ENCODE assay signal across 8 cellular contexts in genomic region chr1:228515200-228515834, GRCh38. TPM values are rescaled to one million over a fixed set of nuclear protein-coding genes. Genes with fewer than 3 reads are reported as not detected.
DNase-seq lines count a peak whose midpoint lies in the region; ATAC-seq, FAIRE-seq and TF ChIP-seq lines count a peak whose summit lies in the region.

No MANE protein-coding gene starts in this region.

- intact Hi-C loops in mammary epithelial cell (cut with micrococcal nuclease) (loop anchor here (1.0 to 5.0 kb wide), 4 partner anchors 248 to 511 kb away; no protein-coding TSS in a partner anchor), vagina (cut with DNase I) (no loop called here)

- H3K9me3 ChIP-seq in mammary epithelial cell (replicated peaks; ENCODE audit: insufficient read depth, low read length): no peaks in the 10 kb centered on the region
- H3K9me3 ChIP-seq in vagina: no peaks in the 10 kb centered on the region

- no peak overlapping the region for H3K4me2 ChIP-seq in mammary epithelial cell (ENCODE audit: insufficient read depth, low read depth, low read length)

- H3K27ac ChIP-seq in mammary epithelial cell (ENCODE audit: insufficient read depth, low read depth, low read length) (no peak overlapping the region), vagina (no peak overlapping the region)

- H3K4me3 ChIP-seq in mammary epithelial cell (replicated peaks in 1 of 3; ENCODE audit: insufficient read depth in 1 of 3, low read depth in 2 of 3, low read length in 3 of 3) (no peak overlapping the region), vagina (no peak overlapping the region)

- H3K27me3 ChIP-seq in mammary epithelial cell (ENCODE audit: insufficient read depth, low read length): peaks cover 4% of the 10 kb centered on the region
- H3K27me3 ChIP-seq in vagina: no peaks in the 10 kb centered on the region

- H3K4me1 ChIP-seq in mammary epithelial cell (ENCODE audit: insufficient read depth, low read length): no peaks in the 10 kb centered on the region
- H3K4me1 ChIP-seq in vagina: no peaks in the 10 kb centered on the region

- TF ChIP-seq CTCF in GM13976 (IDR thresholded peaks at IDR 0.05; ENCODE audit: borderline replicate concordance, control extremely low read depth, extremely low read depth, insufficient read depth, missing control alignments) (peak; percentile 42), mammary epithelial cell (conservative IDR thresholded peaks at IDR 0.05 in 1 of 2, IDR thresholded peaks at IDR 0.05 in 1 of 2; ENCODE audit: extremely low read depth in 1 of 2, insufficient read depth in 1 of 2, low read depth in 1 of 2, low read length in 2 of 2) (peak; percentile 54 to 67), vagina (IDR thresholded peaks at IDR 0.05) (peak; percentile 46 to 73 (median 62))

- peak; percentile 38 for FAIRE-seq in RCC 7860 (lab: Jason Lieb, UNC)

- H3K79me2 ChIP-seq in mammary epithelial cell (ENCODE audit: insufficient read depth, low read length): no peaks in the 10 kb centered on the region

- dilution Hi-C loops in mammary epithelial cell (cut with HindIII; ENCODE audit: low sequenced_read_pairs): no loop called here

- ATAC-seq in left lobe of liver (peak; percentile 66), GM18861 (IDR thresholded peaks at IDR 0.05; ENCODE audit: unreplicated experiment) (no peak)

- H3K9ac ChIP-seq in mammary epithelial cell (ENCODE audit: insufficient read depth, low read length): no peak overlapping the region

- no peak for TF ChIP-seq POLR2A in vagina (IDR thresholded peaks at IDR 0.05)

- H2AFZ ChIP-seq in mammary epithelial cell (ENCODE audit: low read depth, low read length): no peak overlapping the region

- in situ Hi-C loops in GM13976 (cut with MboI; ENCODE audit: low sequenced_read_pairs, unreplicated experiment): no loop called here
- in situ Hi-C loops in mammary epithelial cell (cut with MboI; ENCODE audit: low sequenced_read_pairs in 2 of 2): no loop called here

- no peaks in the 10 kb centered on the region for H3K36me3 ChIP-seq in mammary epithelial cell (ENCODE audit: insufficient read depth, low read length)
- H3K36me3 ChIP-seq in vagina: no peaks in the 10 kb centered on the region

- peak; percentile 44 for DNase-seq in CD1c-positive myeloid dendritic cell (ENCODE audit: extremely low spot score)
- peak; percentile 52 for DNase-seq in GM13976 (ENCODE audit: low spot score)
- DNase-seq in RCC 7860 (ENCODE audit: low spot score): peak; percentile 34
- no peak for DNase-seq in mammary epithelial cell
- DNase-seq in left lobe of liver (ENCODE audit: low spot score): peak; percentile 28
- DNase-seq in vagina (ENCODE audit: extremely low spot score in 2 of 2): no peak
- DNase-seq in NCI-H2029 (lab: John Stamatoyannopoulos, UW): no peak

- 56% methylated on average over 2 of the region's 2 CpGs for WGBS in mammary epithelial cell (ENCODE audit: low coverage, missing lambda C conversion rate)

- CTCF ChIA-PET in mammary epithelial cell (lab: Charles Lee; ENCODE audit: low non-redundant PET): no interaction called here

- no TSS peak for BruUV-seq in mammary epithelial cell (replicated peaks; lab: Mats Ljungman, UMichigan)

- H4K20me1 ChIP-seq in mammary epithelial cell (ENCODE audit: insufficient read depth, low read length): no peaks in the 10 kb centered on the region

RNA-seq across cellular contexts. Expression of gene RNF187, which starts 28.1 kb away (rescaled TPM):
- 100 to 1,000 TPM in 1 of 2 donors, 10 to 100 TPM in 1; 86.5 to 136 TPM for total RNA-seq in mammary epithelial cell
- polyA plus RNA-seq in mammary epithelial cell: 89.0 TPM
- polyA minus RNA-seq in mammary epithelial cell: 113 TPM
- 60.3 TPM for total RNA-seq in left lobe of liver
- total RNA-seq in vagina: 36.8 TPM

Comparison
In these comparisons a context has a peak if more than half of its experiments do, and no peak if none do; other contexts are left out.
1. DNase-seq: peak in CD1c-positive myeloid dendritic cell (single experiment), GM13976 (single experiment), RCC 7860 (single experiment) and left lobe of liver (single experiment); none in mammary epithelial cell (single experiment), vagina (0 of 2) and NCI-H2029 (single experiment).
2. Peak in every context shown above with its lines, with median percentiles within 50 percentile points of each other: CTCF ChIP-seq.